In genomic region chr5:159504857-159505304, GRCh38 we compare ENCODE assay signal across 9 cellular contexts.
DNase-seq lines count a peak whose midpoint lies in the region; FAIRE-seq and TF ChIP-seq lines count a peak whose summit lies in the region.
"Had no signal": no experiment of that assay in that cellular context is flagged by ENCODE, and none has a peak within 500 bp of the region (broad histone marks: within the 10 kb centered on the region; RNA-seq: fewer than 3 reads in every experiment).

No MANE protein-coding gene starts in this region.

- no peaks in the 10 kb centered on the region for H3K4me1 Mint-ChIP-seq in activated CD4-positive, alpha-beta T cell treated with anti-CD3 and anti-CD28 coated beads, Interleukin-2, amount 10 ng/mL, durations not matched to agents 24 days and 14 days

- 0 out of 2 replicates have a peak overlapping the region, but pooled peaks have one; percentile 2 for H3K4me3 ChIP-seq in GM23248
- H3K4me3 ChIP-seq in astrocyte of the cerebellum (ENCODE audit: low read depth, low read length) = no peak overlapping the region
- H3K4me3 ChIP-seq in stomach = no peak overlapping the region

- no peaks in the 10 kb centered on the region for H3K9me3 ChIP-seq in GM23248 (ENCODE audit: low read depth)
- no peaks in the 10 kb centered on the region for H3K9me3 ChIP-seq in stomach

- H3K27me3 Mint-ChIP-seq in activated CD4-positive, alpha-beta T cell treated with anti-CD3 and anti-CD28 coated beads, Interleukin-2, amount 10 ng/mL, durations not matched to agents 24 days and 14 days = peaks cover 6% of the 10 kb centered on the region

- in situ Hi-C loops in GM23248 (cut with MboI) (no loop called here), astrocyte of the cerebellum (cut with HindIII; ENCODE audit: low sequenced_read_pairs) (no loop called here)

- H3K9me3 Mint-ChIP-seq in activated CD4-positive, alpha-beta T cell treated with anti-CD3 and anti-CD28 coated beads, Interleukin-2, amount 10 ng/mL, durations not matched to agents 24 days and 14 days = no peaks in the 10 kb centered on the region

- no peaks in the 10 kb centered on the region for H4K20me1 ChIP-seq in GM23248 (ENCODE audit: insufficient read depth)

- peak overlapping the region; percentile 19; the same call in 1 of the 2 replicates for H3K9ac ChIP-seq in GM23248

- H3K27ac ChIP-seq in GM23248 = peak overlapping the region; percentile 69
- H3K27ac ChIP-seq in stomach = peak overlapping the region in 3 of 5 donors; percentile 30 to 60 (median 33)

- no peak for TF ChIP-seq POLR2A in stomach (IDR thresholded peaks at IDR 0.05)

- peak overlapping the region; percentile 14; the same call in 1 of the 2 replicates for H2AFZ ChIP-seq in GM23248

- H3K4me3 Mint-ChIP-seq in activated CD4-positive, alpha-beta T cell treated with anti-CD3 and anti-CD28 coated beads, Interleukin-2, amount 10 ng/mL, durations not matched to agents 24 days and 14 days = no peak overlapping the region

- no peaks in the 10 kb centered on the region for H3K9me2 ChIP-seq in GM23248 (ENCODE audit: insufficient read depth)

- H3K4me1 ChIP-seq in GM23248 (ENCODE audit: insufficient read depth) (peaks cover 29% of the 10 kb centered on the region), stomach (peaks cover 0 to 16% (median 2%) of the 10 kb centered on the region in 4 donors)

- intact Hi-C loops in stomach (cut with DNase I; ENCODE audit: low total_unique reads) = no loop called here
- intact Hi-C loops in activated CD4-positive, alpha-beta T cell treated with anti-CD3 and anti-CD28 coated beads, Interleukin-2, amount 10 ng/mL, durations not matched to agents 24 days and 14 days (cut with micrococcal nuclease) = no loop called here

- no peaks in the 10 kb centered on the region for H3K27me3 ChIP-seq in GM23248 (replicated peaks; ENCODE audit: insufficient read depth)
- H3K27me3 ChIP-seq in stomach = no peaks in the 10 kb centered on the region

- peak; percentile 93 for DNase-seq in GM23248
- DNase-seq in astrocyte of the cerebellum (ENCODE audit: low read depth) = peak; percentile 51
- DNase-seq in iPS-NIHi7 (ENCODE audit: extremely low spot score) = peak; percentile 29
- DNase-seq in stomach = no peak
- no peak for DNase-seq in activated CD8-positive, alpha-beta memory T cell treated with anti-CD3 and anti-CD28 coated beads, Interleukin-2, amount 50 U/mL, for 48 hours
- DNase-seq in D341Med (ENCODE audit: low spot score) = no peak
- no peak for DNase-seq in frontal cortex (ENCODE audit: low spot score in 2 of 2)
- no peak for DNase-seq in activated CD4-positive, alpha-beta T cell treated with anti-CD3 and anti-CD28 coated beads, Interleukin-2, amount 10 ng/mL, durations not matched to agents 24 days and 14 days
- DNase-seq: activated effector memory CD4-positive, alpha-beta T cell treated with anti-CD3 and anti-CD28 coated beads, Interleukin-2, amount 50 U/mL, for 16 hours had no signal

- peaks cover 43% of the 10 kb centered on the region for H3F3A ChIP-seq in GM23248 (ENCODE audit: insufficient read depth)

- 6 to 9% methylated on average over 7 of the region's 7 CpGs for WGBS in GM23248 (ENCODE audit: low coverage in 1 of 2, low lambda C conversion rate in 2 of 2, missing lambda C conversion rate in 2 of 2), 2 experiments
- 21 to 40% (median 29%) methylated on average over 7 of the region's 7 CpGs for WGBS in stomach, 5 donors

- no peaks in the 10 kb centered on the region for H3K36me3 Mint-ChIP-seq in activated CD4-positive, alpha-beta T cell treated with anti-CD3 and anti-CD28 coated beads, Interleukin-2, amount 10 ng/mL, durations not matched to agents 24 days and 14 days (ENCODE audit: low read depth)

- no peak overlapping the region for H3K27ac Mint-ChIP-seq in activated CD4-positive, alpha-beta T cell treated with anti-CD3 and anti-CD28 coated beads, Interleukin-2, amount 10 ng/mL, durations not matched to agents 24 days and 14 days

- no peak for FAIRE-seq in frontal cortex (lab: Jason Lieb, UNC)

- H3K36me3 ChIP-seq in GM23248 (ENCODE audit: low read depth) (no peaks in the 10 kb centered on the region), stomach (no peaks in the 10 kb centered on the region)

- TF ChIP-seq CTCF in astrocyte of the cerebellum (IDR thresholded peaks at IDR 0.05; ENCODE audit: low read depth, low read length, missing control alignments) (no peak), stomach (IDR thresholded peaks at IDR 0.05) (no peak)

- H3K4me2 ChIP-seq in GM23248 (ENCODE audit: unreplicated experiment) = peak overlapping the region; percentile 52

- no peak for TF ChIP-seq EP300 in stomach (IDR thresholded peaks at IDR 0.05)

- no peaks in the 10 kb centered on the region for H3K79me2 ChIP-seq in GM23248 (ENCODE audit: insufficient read depth)

Comparison
In these comparisons a context has a peak if more than half of its experiments do, and no peak if none do; other contexts are left out.
1. DNase-seq: peak in GM23248 (single experiment), astrocyte of the cerebellum (single experiment) and iPS-NIHi7 (single experiment); none in stomach (single experiment), activated CD8-positive, alpha-beta memory T cell treated with anti-CD3 and anti-CD28 coated beads, Interleukin-2, amount 50 U/mL, for 48 hours (single experiment), D341Med (single experiment), frontal cortex (0 of 2) and activated CD4-positive, alpha-beta T cell treated with anti-CD3 and anti-CD28 coated beads, Interleukin-2, amount 10 ng/mL, durations not matched to agents 24 days and 14 days (single experiment).